In the genomic region with DNA sequence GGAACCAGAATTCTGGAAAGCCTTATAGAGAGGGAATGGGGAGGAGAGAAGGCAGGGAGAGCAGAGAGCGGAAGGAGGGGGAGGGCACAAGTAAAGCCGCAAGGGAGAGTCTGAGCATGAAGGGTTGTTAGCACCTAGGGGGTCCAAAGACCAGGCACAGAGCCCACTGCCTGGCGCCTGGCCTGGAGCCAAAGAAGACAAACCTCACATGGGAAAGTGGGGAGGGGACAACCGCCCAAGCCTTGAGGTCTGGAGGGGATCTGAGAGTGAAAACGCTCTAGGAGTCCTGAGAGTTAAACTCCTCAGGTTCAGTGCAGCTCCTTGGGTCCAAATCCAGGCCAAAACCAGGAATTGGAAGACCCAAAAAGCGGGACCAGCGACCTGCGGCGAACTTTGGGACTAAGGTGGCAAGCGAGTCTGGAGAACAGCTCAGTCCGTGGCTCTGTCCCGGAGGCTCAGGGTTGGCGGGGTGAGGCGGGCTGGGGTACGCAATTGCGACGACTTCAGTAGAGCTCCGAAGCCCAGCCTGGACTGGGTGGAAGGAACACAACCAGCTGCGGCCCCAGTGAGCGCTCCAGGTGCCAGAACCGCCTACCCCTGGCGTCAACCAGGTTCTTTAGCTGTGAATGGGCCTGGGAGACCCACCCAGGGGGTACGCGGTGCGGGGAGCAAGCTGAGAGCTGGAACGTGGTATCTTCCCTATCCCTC, we compare ENCODE assay signal across 9 cellular contexts. TPM values are rescaled to one million over a fixed set of nuclear protein-coding genes. Genes with fewer than 3 reads are reported as not detected.
A peak's percentile ranks its signal among the peaks of the same experiment; 100 is the strongest.
DNase-seq lines count a peak whose midpoint lies in the region; ATAC-seq, FAIRE-seq and TF ChIP-seq lines count a peak whose summit lies in the region.
"Had no signal": no experiment of that assay in that cellular context is flagged by ENCODE, and none has a peak within 500 bp of the region (broad histone marks: within the 10 kb centered on the region; RNA-seq: fewer than 3 reads in every experiment).

No MANE protein-coding gene starts in this region.

- 66% methylated on average over 21 of the region's 26 CpGs for WGBS in A549 (ENCODE audit: missing lambda C conversion rate)
- WGBS in mesodermal cell (ENCODE audit: insufficient coverage in 2 of 2), 2 experiments = 9% methylated on average over 25 to 26 of the region's 26 CpGs

- no peak for TF ChIP-seq CTCF in A549 (IDR thresholded peaks at IDR 0.05)
- TF ChIP-seq CTCF in GM10266 (IDR thresholded peaks at IDR 0.05; ENCODE audit: control insufficient read depth, insufficient read depth, low read depth, missing control alignments) = no peak

- no peak for TF ChIP-seq POLR2A in A549 (IDR thresholded peaks at IDR 0.05; ENCODE audit: low read length)

- no peak for DNase-seq in A549 (ENCODE audit: low read depth in 1 of 2, low spot score in 1 of 2)
- DNase-seq in brain pericyte (ENCODE audit: low read depth, low spot score) = peak; percentile 70
- no peak for DNase-seq in GM10266 (ENCODE audit: extremely low spot score)
- DNase-seq in activated CD4-positive, alpha-beta T cell treated with anti-CD3 and anti-CD28 coated beads for 1 hour = no peak
- no peak for DNase-seq in NK-92 (lab: John Stamatoyannopoulos, UW; ENCODE audit: unreplicated experiment)
- DNase-seq in left lobe of liver (ENCODE audit: low spot score) = no peak

- H3K9me3 ChIP-seq in A549 = no peaks in the 10 kb centered on the region
- no peaks in the 10 kb centered on the region for H3K9me3 ChIP-seq in mesodermal cell (ENCODE audit: control insufficient read depth, low read length)

- peak overlapping the region; percentile 98 for H3K4me2 ChIP-seq in A549

- H3K4me3 ChIP-seq in A549 = peak overlapping the region; percentile 75
- peak overlapping the region; percentile 27 for H3K4me3 ChIP-seq in mesodermal cell (ENCODE audit: extremely low read depth, insufficient read depth, low read length, poor library complexity, severe bottlenecking)

- FAIRE-seq in A549 (lab: Jason Lieb, UNC) = no peak
- FAIRE-seq: colon had no signal

- POLR2A ChIA-PET in A549 (lab: Yijun Ruan, JAX) = interaction anchor here (1.5 to 1.7 kb wide), 2 partner anchors 15 to 18 kb away, joined by 5 read pairs; partner anchors contain the start of gene CCDC9B

- no peak for TF ChIP-seq EP300 in A549 (IDR thresholded peaks at IDR 0.05)

- ATAC-seq in A549 (no peak), HG03280 (IDR thresholded peaks at IDR 0.05; ENCODE audit: unreplicated experiment) (peak; percentile 2), left lobe of liver (no peak)

- H3K4me1 ChIP-seq in A549 = peaks cover 9% of the 10 kb centered on the region; the same call in 1 of the 3 replicates
- peaks cover 41% of the 10 kb centered on the region for H3K4me1 ChIP-seq in mesodermal cell (ENCODE audit: control insufficient read depth, insufficient read depth, low read length, poor library complexity, severe bottlenecking)

- CTCF ChIA-PET in A549 (lab: Yijun Ruan, JAX) = interaction anchor here (1.0 to 18.2 kb wide), 11 partner anchors 9 to 100 kb away, joined by 3 to 203 read pairs (median 24); partner anchors contain the start of genes CCDC9B and PLCB2

- no peak for TF ChIP-seq RAD21 in A549 (conservative IDR thresholded peaks at IDR 0.05 in 1 of 2, IDR thresholded peaks at IDR 0.05 in 1 of 2)

- no peak overlapping the region for H3K27ac ChIP-seq in A549
- H3K27ac ChIP-seq in mesodermal cell (ENCODE audit: low read depth, low read length, severe bottlenecking) = peak overlapping the region; percentile 10

- no peaks in the 10 kb centered on the region for H3K36me3 ChIP-seq in mesodermal cell (ENCODE audit: control insufficient read depth, insufficient read depth, low read length)

TF ChIP-seq in A549, 52 proteins besides CTCF, POLR2A, EP300 and RAD21 (continues in another document):
- TF ChIP-seq TFCP2L1 (CRISPR knock-in tag; IDR thresholded peaks at IDR 0.05) = no peak
- TF ChIP-seq, protein P1, sequence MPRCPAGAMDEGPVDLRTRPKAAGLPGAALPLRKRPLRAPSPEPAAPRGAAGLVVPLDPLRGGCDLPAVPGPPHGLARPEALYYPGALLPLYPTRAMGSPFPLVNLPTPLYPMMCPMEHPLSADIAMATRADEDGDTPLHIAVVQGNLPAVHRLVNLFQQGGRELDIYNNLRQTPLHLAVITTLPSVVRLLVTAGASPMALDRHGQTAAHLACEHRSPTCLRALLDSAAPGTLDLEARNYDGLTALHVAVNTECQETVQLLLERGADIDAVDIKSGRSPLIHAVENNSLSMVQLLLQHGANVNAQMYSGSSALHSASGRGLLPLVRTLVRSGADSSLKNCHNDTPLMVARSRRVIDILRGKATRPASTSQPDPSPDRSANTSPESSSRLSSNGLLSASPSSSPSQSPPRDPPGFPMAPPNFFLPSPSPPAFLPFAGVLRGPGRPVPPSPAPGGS (IDR thresholded peaks at IDR 0.05) = no peak
- no peak for TF ChIP-seq CBX2 (IDR thresholded peaks at IDR 0.05; ENCODE audit: borderline replicate concordance, low read depth)
- no peak for TF ChIP-seq RARB (CRISPR knock-in tag; IDR thresholded peaks at IDR 0.05)
- TF ChIP-seq RNF2 (IDR thresholded peaks at IDR 0.05; ENCODE audit: borderline replicate concordance, low read depth) = no peak
- TF ChIP-seq CBX8 (IDR thresholded peaks at IDR 0.05) = no peak
- no peak for TF ChIP-seq ELK1 (IDR thresholded peaks at IDR 0.05; ENCODE audit: low read depth, low read length)
- no peak for TF ChIP-seq CHD4 (IDR thresholded peaks at IDR 0.05; ENCODE audit: borderline replicate concordance)
- no peak for TF ChIP-seq BHLHE40 (IDR thresholded peaks at IDR 0.05; ENCODE audit: low read depth, low read length)
- no peak for TF ChIP-seq HOXB13 (CRISPR knock-in tag; IDR thresholded peaks at IDR 0.05; ENCODE audit: low read depth)
- no peak for TF ChIP-seq ZC3H11A (IDR thresholded peaks at IDR 0.05)
- TF ChIP-seq FOXS1 (CRISPR knock-in tag; IDR thresholded peaks at IDR 0.05) = no peak
- TF ChIP-seq EHMT2 (IDR thresholded peaks at IDR 0.05; ENCODE audit: low read depth) = no peak
- TF ChIP-seq USF2 (IDR thresholded peaks at IDR 0.05) = no peak

RNA-seq across cellular contexts. Expression of gene INAFM2, which starts 0.8 kb away (rescaled TPM):
- polyA plus RNA-seq in A549 (2011; rRNA removed) = 2.8 and 3.5 TPM in 2 replicates
- polyA plus RNA-seq in A549 (2012; cell fraction: cytosol; rRNA removed) = 0.98 and 1.6 TPM in 2 replicates
- polyA plus RNA-seq in A549 (2012; cell fraction: nucleus; rRNA removed) = 1.0 and 1.2 TPM in 2 replicates
- polyA plus RNA-seq in A549 (2017; fragmentation: RNase III; extraction: RNeasy Plus Mini Kit Qiagen cat#74134 plus additional on column Dnase treatment) = 3.3 to 3.9 TPM (median 3.8 TPM) in 3 replicates
- polyA minus RNA-seq in A549 (2011; rRNA and poly(A)+ RNA removed) = 0.74 and 1.2 TPM in 2 replicates
- polyA plus RNA-seq in mesodermal cell (2013, experiment 1 of 2) = 23.6 TPM
- 24.0 TPM for polyA plus RNA-seq in mesodermal cell (2013, experiment 2 of 2)
- 7.7 TPM for total RNA-seq in left lobe of liver

RNA-seq across cellular contexts. Expression of gene PLCB2, which starts 14.9 kb away (rescaled TPM):
- 0.19 and 0.30 TPM in 2 replicates for polyA plus RNA-seq in A549 (2011; rRNA removed)
- polyA plus RNA-seq in A549 (2012; cell fraction: cytosol; rRNA removed) = 0.65 and 0.84 TPM in 2 replicates
- polyA plus RNA-seq in A549 (2012; cell fraction: nucleus; rRNA removed) = 0.98 and 1.1 TPM in 2 replicates
- polyA plus RNA-seq in A549 (2017; fragmentation: RNase III; extraction: RNeasy Plus Mini Kit Qiagen cat#74134 plus additional on column Dnase treatment) = 0.38 to 0.58 TPM (median 0.49 TPM) in 3 replicates
- polyA minus RNA-seq in A549 (2011; rRNA and poly(A)+ RNA removed) = 0.37 TPM in 1 of 2 replicates, not detected in the other
- 32.5 TPM for polyA plus RNA-seq in mesodermal cell (2013, experiment 1 of 2)
- 19.1 TPM for polyA plus RNA-seq in mesodermal cell (2013, experiment 2 of 2)
- total RNA-seq in left lobe of liver = 8.7 TPM

RNA-seq across cellular contexts. Expression of gene CCDC9B, which starts 18.1 kb away (rescaled TPM):
- polyA plus RNA-seq in A549 (2011; rRNA removed) = 1.9 and 2.8 TPM in 2 replicates
- polyA plus RNA-seq in A549 (2012; cell fraction: cytosol; rRNA removed) = 1.5 and 1.8 TPM in 2 replicates
- 7.4 and 26.8 TPM in 2 replicates for polyA plus RNA-seq in A549 (2012; cell fraction: nucleus; rRNA removed)
- 23.4 to 28.7 TPM (median 27.4 TPM) in 3 replicates for polyA plus RNA-seq in A549 (2017; fragmentation: RNase III; extraction: RNeasy Plus Mini Kit Qiagen cat#74134 plus additional on column Dnase treatment)
- 8.3 and 9.8 TPM in 2 replicates for polyA minus RNA-seq in A549 (2011; rRNA and poly(A)+ RNA removed)
- 0.48 TPM for polyA plus RNA-seq in mesodermal cell (2013, experiment 1 of 2)
- polyA plus RNA-seq in mesodermal cell (2013, experiment 2 of 2) = 0.46 TPM
- 16.6 TPM for total RNA-seq in left lobe of liver

RNA-seq across cellular contexts. Expression of gene PHGR1, which starts 28.1 kb away (rescaled TPM):
- polyA plus RNA-seq in A549 (2011; rRNA removed) (not detected in 2 replicates), A549 (2017; fragmentation: RNase III; extraction: RNeasy Plus Mini Kit Qiagen cat#74134 plus additional on column Dnase treatment) (not detected in 3 replicates)
- not detected in 2 replicates for polyA plus RNA-seq in A549 (2012; cell fraction: cytosol; rRNA removed)
- polyA plus RNA-seq in A549 (2012; cell fraction: nucleus; rRNA removed) = not detected in 2 replicates
- polyA minus RNA-seq in A549 (2011; rRNA and poly(A)+ RNA removed) = not detected in 2 replicates
- not detected for polyA plus RNA-seq in mesodermal cell (2013, experiment 1 of 2)
- polyA plus RNA-seq in mesodermal cell (2013, experiment 2 of 2) = not detected
- total RNA-seq in left lobe of liver = not detected

RNA-seq across cellular contexts. Expression of gene DISP2, which starts 35.3 kb away (rescaled TPM):
- 0.26 and 0.52 TPM in 2 replicates for polyA plus RNA-seq in A549 (2011; rRNA removed)
- 0.11 and 0.22 TPM in 2 replicates for polyA plus RNA-seq in A549 (2012; cell fraction: cytosol; rRNA removed)
- 0.27 and 0.46 TPM in 2 replicates for polyA plus RNA-seq in A549 (2012; cell fraction: nucleus; rRNA removed)
- polyA plus RNA-seq in A549 (2017; fragmentation: RNase III; extraction: RNeasy Plus Mini Kit Qiagen cat#74134 plus additional on column Dnase treatment) = 0.39 to 0.82 TPM (median 0.56 TPM) in 3 replicates
- 0.17 and 0.39 TPM in 2 replicates for polyA minus RNA-seq in A549 (2011; rRNA and poly(A)+ RNA removed)
- 0.77 TPM for polyA plus RNA-seq in mesodermal cell (2013, experiment 1 of 2)
- polyA plus RNA-seq in mesodermal cell (2013, experiment 2 of 2) = 1.8 TPM
- total RNA-seq in left lobe of liver = 0.25 TPM
